ENCODE assay signal across 8 cellular contexts in the genomic region with DNA sequence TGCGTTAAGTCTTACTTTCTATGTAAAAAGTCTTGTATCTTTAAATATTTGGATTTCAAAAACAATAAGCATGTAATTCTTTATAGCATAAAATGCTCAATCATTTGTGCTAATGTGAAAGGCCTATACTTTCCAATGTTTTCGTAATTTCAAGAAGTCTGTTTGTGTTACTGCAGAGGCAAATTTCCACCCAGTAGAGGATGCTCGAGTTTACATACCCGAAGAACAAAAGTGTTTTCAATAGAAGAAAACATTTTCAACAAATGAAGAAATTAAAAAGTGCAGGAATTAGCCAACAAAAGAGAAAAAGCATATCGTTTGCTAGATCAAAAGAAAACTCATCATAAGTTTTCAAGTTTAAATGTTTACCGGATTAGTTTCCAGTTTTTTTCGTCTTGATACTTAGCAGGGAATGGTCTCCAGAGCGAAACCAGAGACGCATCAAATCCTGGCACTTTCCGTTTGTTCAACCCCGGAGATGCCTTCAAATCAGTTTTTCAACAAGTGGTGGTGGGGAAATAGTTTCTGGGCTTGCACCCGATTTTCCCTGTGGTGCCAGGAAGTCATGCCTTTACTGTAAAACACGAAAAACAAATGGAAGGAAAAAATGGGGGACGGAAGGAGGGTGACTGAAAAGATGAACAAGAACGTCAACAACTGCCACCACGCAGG. TPM values are rescaled to one million over a fixed set of nuclear protein-coding genes. Genes with fewer than 3 reads are reported as not detected.
DNase-seq lines count a peak whose midpoint lies in the region; TF ChIP-seq lines count a peak whose summit lies in the region.

No MANE protein-coding gene starts in this region.

- no peak for TF ChIP-seq POLR2A in suprapubic skin (IDR thresholded peaks at IDR 0.05)

- no peaks in the 10 kb centered on the region for H3K9me3 Mint-ChIP-seq in HFFc6

- peak overlapping the region; percentile 92 to 99 (median 96) for H3K27ac ChIP-seq in BLaER1 treated with 17β-estradiol and CSF1 and Interleukin-3, amounts not matched to agents 10 nM and 100 nM
- peak overlapping the region; percentile 94 to 96 for H3K27ac ChIP-seq in ascending aorta
- peak overlapping the region; percentile 92 for H3K27ac ChIP-seq in suprapubic skin

- peaks cover 32% of the 10 kb centered on the region for H3K36me3 Mint-ChIP-seq in HFFc6 (ENCODE audit: low read depth)

- peaks cover 20 to 47% (median 30%) of the 10 kb centered on the region in 11 experiments for H3K36me3 ChIP-seq in BLaER1 treated with 17β-estradiol and CSF1 and Interleukin-3, amounts not matched to agents 10 nM and 100 nM
- H3K36me3 ChIP-seq in ascending aorta (peaks cover 13 to 21% of the 10 kb centered on the region in 2 donors), suprapubic skin (peaks cover 17% of the 10 kb centered on the region)

- TF ChIP-seq CTCF in HFFc6 (IDR thresholded peaks at IDR 0.05) (peak; percentile 39; the same call in 1 of the 2 replicates), ascending aorta (IDR thresholded peaks at IDR 0.05) (no peak), suprapubic skin (IDR thresholded peaks at IDR 0.05) (no peak)

- peaks cover 2% of the 10 kb centered on the region; the same call in 1 of the 2 replicates for H3K27me3 Mint-ChIP-seq in HFFc6 (ENCODE audit: insufficient read depth)

- peaks cover 0 to under 1% (median 0%) of the 10 kb centered on the region in 11 experiments; a peak in 2 of 22 replicates for H3K9me3 ChIP-seq in BLaER1 treated with 17β-estradiol and CSF1 and Interleukin-3, amounts not matched to agents 10 nM and 100 nM (replicated peaks in 1 of 11)
- H3K9me3 ChIP-seq in ascending aorta: no peaks in the 10 kb centered on the region
- H3K9me3 ChIP-seq in suprapubic skin: no peaks in the 10 kb centered on the region

- H3K4me2 ChIP-seq in BLaER1 treated with 17β-estradiol and CSF1 and Interleukin-3, amounts not matched to agents 10 nM and 100 nM: peak overlapping the region; percentile 73 to 91 (median 76)

- no peak for TF ChIP-seq EP300 in suprapubic skin (IDR thresholded peaks at IDR 0.05)

- intact Hi-C loops in ascending aorta (cut with DNase I): loop anchor here (1.0 to 10.0 kb wide), 5 partner anchors 25 to 1073 kb away; partner anchors contain the start of genes C3orf38 and CHMP2B

- peaks cover 13 to 43% (median 33%) of the 10 kb centered on the region in 10 experiments for H3K4me1 ChIP-seq in BLaER1 treated with 17β-estradiol and CSF1 and Interleukin-3, amounts not matched to agents 10 nM and 100 nM
- H3K4me1 ChIP-seq in ascending aorta (peaks cover 0 to 17% of the 10 kb centered on the region in 2 donors), suprapubic skin (peaks cover 40% of the 10 kb centered on the region)

- 5% methylated on average over 16 of the region's 16 CpGs for WGBS in suprapubic skin

- peak overlapping the region; percentile 77 for H3K27ac Mint-ChIP-seq in HFFc6

- peak overlapping the region; percentile 92 to 98 (median 95) for H3K9ac ChIP-seq in BLaER1 treated with 17β-estradiol and CSF1 and Interleukin-3, amounts not matched to agents 10 nM and 100 nM

- peak overlapping the region; percentile 86 to 100 (median 97) for H3K4me3 ChIP-seq in BLaER1 treated with 17β-estradiol and CSF1 and Interleukin-3, amounts not matched to agents 10 nM and 100 nM
- H3K4me3 ChIP-seq in ascending aorta (peak overlapping the region; percentile 60 to 81), suprapubic skin (peak overlapping the region; percentile 87)

- peaks cover 11 to 58% (median 44%) of the 10 kb centered on the region in 11 experiments; a peak in 18 of 22 replicates for H4K20me1 ChIP-seq in BLaER1 treated with 17β-estradiol and CSF1 and Interleukin-3, amounts not matched to agents 10 nM and 100 nM

- H3K27me3 ChIP-seq in BLaER1 treated with 17β-estradiol and CSF1 and Interleukin-3, amounts not matched to agents 10 nM and 100 nM: no peaks in the 10 kb centered on the region
- H3K27me3 ChIP-seq in ascending aorta (no peaks in the 10 kb centered on the region), suprapubic skin (no peaks in the 10 kb centered on the region)

- peak overlapping the region; percentile 98 for H3K4me3 Mint-ChIP-seq in HFFc6

- peaks cover 50% of the 10 kb centered on the region for H3K4me1 Mint-ChIP-seq in HFFc6 (ENCODE audit: low read depth)

- DNase-seq in HFFc6: peak; percentile 6
- no peak for DNase-seq in ascending aorta (ENCODE audit: low spot score in 2 of 2)
- DNase-seq in kidney tubule cell (ENCODE audit: low spot score): peak; percentile 13
- DNase-seq in suprapubic skin (ENCODE audit: low spot score in 2 of 2): no peak
- DNase-seq in epidermal melanocyte (ENCODE audit: insufficient read length, low spot score): no peak
- no peak for DNase-seq in NCI-H524 (lab: John Stamatoyannopoulos, UW)
- no peak for DNase-seq in activated CD4-positive, CD25-positive, alpha-beta regulatory T cell treated with anti-CD3 and anti-CD28 coated beads, Interleukin-2, amount 50 U/mL, for 72 hours

RNA-seq across cellular contexts. Expression of gene CGGBP1, which starts 1.0 kb away (rescaled TPM):
- total RNA-seq in HFFc6 (2021; fragmentation: NEBNext Ultra II Directional; extraction: Animal tissue kit (Norgen Biotek cat#: 25700)): 10 to 100 TPM; 54.7 to 75.0 (median 60.9) TPM
- total RNA-seq in ascending aorta: 49.5 TPM
- 10 to 100 TPM; 34.1 to 59.5 (median 42.6) TPM for total RNA-seq in suprapubic skin

RNA-seq across cellular contexts. Expression of gene ZNF654, which starts 1.3 kb away (rescaled TPM):
- total RNA-seq in HFFc6 (2021; fragmentation: NEBNext Ultra II Directional; extraction: Animal tissue kit (Norgen Biotek cat#: 25700)): 10 to 100 TPM; 11.5 to 15.5 (median 14.4) TPM
- total RNA-seq in ascending aorta (2.3 TPM), suprapubic skin (10 to 100 TPM in 3 of 4 donors, 1 to 10 TPM in 1; 9.0 to 22.9 (median 11.3) TPM)

Comparison
In these comparisons a context has a peak if more than half of its experiments do, and no peak if none do; other contexts are left out.
1. DNase-seq: peak in HFFc6 (single experiment) and kidney tubule cell (single experiment); none in ascending aorta (0 of 2), suprapubic skin (0 of 2), epidermal melanocyte (single experiment), NCI-H524 (0 of 2) and activated CD4-positive, CD25-positive, alpha-beta regulatory T cell treated with anti-CD3 and anti-CD28 coated beads, Interleukin-2, amount 50 U/mL, for 72 hours (single experiment).
2. Peak in every context shown above with its lines, with median percentiles within 50 percentile points of each other: H3K27ac ChIP-seq and H3K4me3 ChIP-seq.